15 cellular contexts compared by ENCODE assay signal in the genomic region with DNA sequence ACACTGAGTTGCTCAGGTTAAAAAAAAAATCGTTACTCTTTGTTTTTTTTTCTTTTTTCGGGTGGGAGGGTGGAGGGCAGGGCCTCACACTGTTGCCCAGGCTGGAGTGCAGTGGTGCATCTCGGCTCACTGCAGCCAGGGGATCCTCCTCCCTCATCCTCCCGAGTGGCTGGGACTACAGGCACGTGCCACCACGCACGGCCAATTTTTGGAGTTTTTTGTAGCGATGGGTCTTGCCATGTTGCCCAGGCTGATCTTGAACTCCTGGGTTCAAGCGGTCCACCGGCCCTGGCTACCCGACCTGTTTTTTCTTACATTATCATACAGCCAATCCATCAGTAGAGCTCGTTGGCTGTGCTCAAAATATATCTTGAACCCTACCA. TPM values are rescaled to one million over a fixed set of nuclear protein-coding genes. Genes with fewer than 3 reads are reported as not detected.
DNase-seq lines count a peak whose midpoint lies in the region; ATAC-seq and TF ChIP-seq lines count a peak whose summit lies in the region.
"Had no signal": no experiment of that assay in that cellular context is flagged by ENCODE, and none has a peak within 500 bp of the region (broad histone marks: within the 10 kb centered on the region; RNA-seq: fewer than 3 reads in every experiment).

No MANE protein-coding gene starts in this region.

- DNase-seq in activated T-cell treated with anti-CD3 and anti-CD28 coated beads, Interleukin-2, amount 50 U/mL, for 72 hours = no peak
- DNase-seq in activated T-cell treated with anti-CD3 and anti-CD28 coated beads, Interleukin-2, amount 50 U/mL, for 48 hours = no peak
- no peak for DNase-seq in OCI-LY7 (ENCODE audit: low spot score)
- no peak for DNase-seq in progenitor cell of endocrine pancreas (ENCODE audit: low spot score, unreplicated experiment)
- DNase-seq in foreskin melanocyte = no peak
- DNase-seq in A172 (ENCODE audit: low spot score) = no peak
- DNase-seq: activated CD4-positive, alpha-beta T cell treated with anti-CD3 and anti-CD28 coated beads for 4 hours; activated gamma-delta T cell; effector CD4-positive, alpha-beta T cell; hippocampal formation; NCI-H2107 had no signal

- no peak for TF ChIP-seq CTCF in OCI-LY7 (conservative IDR thresholded peaks at IDR 0.05; ENCODE audit: low read length)
- peak in 1 of 2 experiments; percentile 1 for TF ChIP-seq CTCF in brain (conservative IDR thresholded peaks at IDR 0.05)
- TF ChIP-seq CTCF in progenitor cell of endocrine pancreas (IDR thresholded peaks at IDR 0.05; ENCODE audit: unreplicated experiment) = no peak

- H3K4me1 Mint-ChIP-seq in activated T-cell treated with anti-CD3 and anti-CD28 coated beads, Interleukin-2, amount 50 U/mL, for 72 hours (ENCODE audit: low read depth) = peaks cover 26% of the 10 kb centered on the region
- H3K4me1 Mint-ChIP-seq in brain = peaks cover 40% of the 10 kb centered on the region
- H3K4me1 Mint-ChIP-seq in progenitor cell of endocrine pancreas (ENCODE audit: low read depth) = peaks cover 15% of the 10 kb centered on the region

- POLR2A ChIA-PET in OCI-LY7 (lab: Charles Lee) = no interaction called here

- no peak overlapping the region for H3K4me3 ChIP-seq in OCI-LY7 (ENCODE audit: low read depth, low read length, poor library complexity, severe bottlenecking)

- no peak overlapping the region for H2AFZ ChIP-seq in OCI-LY7 (ENCODE audit: low read length)

- H3K27ac ChIP-seq in OCI-LY7 (ENCODE audit: low read depth, low read length, poor library complexity, severe bottlenecking) = no peak overlapping the region

- peaks cover 37% of the 10 kb centered on the region for H3K4me1 ChIP-seq in OCI-LY7 (ENCODE audit: insufficient read depth, low read length, poor library complexity, severe bottlenecking)

- H3K9me3 ChIP-seq in OCI-LY7 (ENCODE audit: low read length) = no peaks in the 10 kb centered on the region

- peaks cover 32% of the 10 kb centered on the region for H3K79me2 ChIP-seq in OCI-LY7 (ENCODE audit: insufficient read depth, low read depth, low read length)

- H3K36me3 Mint-ChIP-seq in activated T-cell treated with anti-CD3 and anti-CD28 coated beads, Interleukin-2, amount 50 U/mL, for 72 hours (ENCODE audit: insufficient read depth in 2 of 2) = peaks cover 9 to 17% of the 10 kb centered on the region in 2 donors
- no peaks in the 10 kb centered on the region for H3K36me3 Mint-ChIP-seq in brain
- peaks cover 2% of the 10 kb centered on the region for H3K36me3 Mint-ChIP-seq in progenitor cell of endocrine pancreas (ENCODE audit: insufficient read depth)

- BruUV-seq in OCI-LY7 (replicated peaks; lab: Mats Ljungman, UMichigan) = no TSS peak

- intact Hi-C loops in OCI-LY7 (cut with micrococcal nuclease; ENCODE audit: unreplicated experiment) = no loop called here

- peaks cover 17% of the 10 kb centered on the region for H3K36me3 ChIP-seq in OCI-LY7 (ENCODE audit: insufficient read depth, low read length)

- no peaks in the 10 kb centered on the region for H3K9me2 ChIP-seq in OCI-LY7 (ENCODE audit: insufficient read depth, low read length)

- peak overlapping the region; percentile 34 for H3K27ac Mint-ChIP-seq in activated T-cell treated with anti-CD3 and anti-CD28 coated beads, Interleukin-2, amount 50 U/mL, for 72 hours
- H3K27ac Mint-ChIP-seq in brain (peak overlapping the region in 3 of 5 experiments; percentile 61 to 100 (median 78)), progenitor cell of endocrine pancreas (no peak overlapping the region)

- peak overlapping the region; percentile 49 to 93 for H3K4me3 Mint-ChIP-seq in activated T-cell treated with anti-CD3 and anti-CD28 coated beads, Interleukin-2, amount 50 U/mL, for 72 hours
- peak overlapping the region; percentile 28 to 87 (median 79) for H3K4me3 Mint-ChIP-seq in brain
- H3K4me3 Mint-ChIP-seq in progenitor cell of endocrine pancreas (ENCODE audit: low read depth) = peak overlapping the region; percentile 27

- peaks cover 2 to 3% of the 10 kb centered on the region in 2 donors for H3K9me3 Mint-ChIP-seq in activated T-cell treated with anti-CD3 and anti-CD28 coated beads, Interleukin-2, amount 50 U/mL, for 72 hours
- H3K9me3 Mint-ChIP-seq in brain (no peaks in the 10 kb centered on the region), progenitor cell of endocrine pancreas (ENCODE audit: low read depth) (peaks cover 3% of the 10 kb centered on the region)
- H3K9me3 Mint-ChIP-seq: T-helper 1 cell treated with Interleukin-12 subunit alpha and Interleukin-12 subunit beta and Interleukin-4 antibody, amounts not matched to agents 30 μg/mL and 1 μg/mL, for 36 hours had no signal

- H3K27me3 Mint-ChIP-seq in activated T-cell treated with anti-CD3 and anti-CD28 coated beads, Interleukin-2, amount 50 U/mL, for 72 hours (ENCODE audit: low read depth) = no peaks in the 10 kb centered on the region
- peaks cover 22% of the 10 kb centered on the region for H3K27me3 Mint-ChIP-seq in brain
- H3K27me3 Mint-ChIP-seq in progenitor cell of endocrine pancreas = no peaks in the 10 kb centered on the region

- CTCF ChIA-PET in OCI-LY7 (lab: Charles Lee; ENCODE audit: unreplicated experiment) = no interaction called here

- ATAC-seq in activated T-cell treated with anti-CD3 and anti-CD28 coated beads, Interleukin-2, amount 50 U/mL, for 72 hours (replicated peaks in 1 of 2) = no peak
- ATAC-seq in HG03175 (IDR thresholded peaks at IDR 0.05; ENCODE audit: unreplicated experiment) = no peak
- ATAC-seq: HepG2 had no signal

- peaks cover 19% of the 10 kb centered on the region for H4K20me1 ChIP-seq in OCI-LY7 (ENCODE audit: insufficient read depth, low read length)

- H3K4me2 ChIP-seq in OCI-LY7 (ENCODE audit: low read length) = peak overlapping the region; percentile 8; the same call in 1 of the 2 replicates

RNA-seq across cellular contexts. Expression of gene USP1, which starts 2.2 kb away (rescaled TPM):
- 10 to 100 TPM; 74.8 to 84.3 TPM for total RNA-seq in activated T-cell treated with anti-CD3 and anti-CD28 coated beads, Interleukin-2, amount 50 U/mL, for 72 hours
- total RNA-seq in OCI-LY7 (2014; rRNA removed; shearing (Covaris generic)) = 69.6 and 82.7 TPM in 2 replicates
- total RNA-seq in OCI-LY7 (2022) (96.6 and 100 TPM in 2 replicates), progenitor cell of endocrine pancreas (32.2 and 34.2 TPM in 2 replicates)
- 20.3 TPM for polyA plus RNA-seq in brain (ENCODE audit: insufficient read depth, low read depth, low replicate concordance)
- total RNA-seq in A172 (2014; rRNA removed; shearing (Covaris generic)) = 70.8 and 81.9 TPM in 2 replicates

Comparison
In these comparisons a context has a peak if more than half of its experiments do, and no peak if none do; other contexts are left out.
1. H3K4me3 Mint-ChIP-seq: peak in every context shown above with its lines; median percentile 79 in brain; 71 in activated T-cell treated with anti-CD3 and anti-CD28 coated beads, Interleukin-2, amount 50 U/mL, for 72 hours; 27 in progenitor cell of endocrine pancreas.